In the genomic region with DNA sequence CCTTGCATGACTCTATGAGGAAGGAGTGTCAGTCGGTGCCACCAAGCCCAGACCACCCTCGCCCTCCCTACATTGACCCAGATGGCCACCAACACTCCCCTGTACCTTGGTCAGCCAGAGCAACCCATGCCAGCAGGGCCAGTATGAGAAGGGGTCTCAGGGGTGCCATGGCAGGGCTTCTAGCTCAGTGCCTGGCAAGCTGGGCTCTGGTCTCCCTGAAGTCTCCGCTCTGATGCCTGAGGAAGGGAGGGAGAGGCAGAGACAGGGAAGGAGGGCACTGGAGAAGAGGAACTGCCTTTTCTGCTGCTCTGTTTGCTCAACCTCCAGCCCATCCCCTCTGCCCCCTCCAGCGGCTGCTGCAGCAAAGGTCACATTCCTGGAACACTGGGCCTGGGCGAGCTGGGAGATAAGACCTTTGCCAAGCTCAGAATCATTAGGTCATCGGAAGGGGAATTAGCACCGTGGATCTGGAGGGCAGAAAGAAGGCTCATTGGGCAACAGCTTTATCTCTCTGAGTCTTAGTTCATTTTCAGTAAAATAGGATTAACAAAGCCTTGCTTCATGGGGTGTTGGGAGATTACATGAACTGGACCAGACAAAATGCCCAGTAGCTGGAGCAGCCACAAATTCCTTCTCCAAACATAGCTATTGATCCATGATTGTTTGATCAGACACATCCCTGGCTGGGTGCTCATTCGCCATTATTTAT, we compare ENCODE assay signal across 8 cellular contexts. TPM values are rescaled to one million over a fixed set of nuclear protein-coding genes. Genes with fewer than 3 reads are reported as not detected.
A peak's percentile ranks its signal among the peaks of the same experiment; 100 is the strongest.
DNase-seq lines count a peak whose midpoint lies in the region; ATAC-seq, FAIRE-seq and TF ChIP-seq lines count a peak whose summit lies in the region.

Gene VTN, minus strand, starts transcription at position 273 of the 709 bp plus-strand sequence. Its CDS starts 104 bp downstream, at position 169.

- no peaks in the 10 kb centered on the region for H3K27me3 ChIP-seq in thoracic aorta (replicated peaks; ENCODE audit: insufficient read depth)

- peak within 1 kb of the TSS; percentile 57 to 70 for H3K27ac ChIP-seq in thoracic aorta

- no peak for ATAC-seq in thoracic aorta (ENCODE audit: insufficient number of reproducible peaks, low FRiP score, low read depth)
- ATAC-seq in HG03025 (IDR thresholded peaks at IDR 0.05; ENCODE audit: low FRiP score, unreplicated experiment) = no peak
- ATAC-seq in HG03439 (IDR thresholded peaks at IDR 0.05; ENCODE audit: unreplicated experiment) = no peak

- H3K36me3 ChIP-seq in thoracic aorta = no peaks in the 10 kb centered on the region

- FAIRE-seq in D721Med (lab: Jason Lieb, UNC) = no peak

- peaks cover 11 to 28% of the 10 kb centered on the region in 2 donors for H3K4me1 ChIP-seq in thoracic aorta (ENCODE audit: control insufficient read depth in 1 of 2, low read depth in 2 of 2)

- TF ChIP-seq CTCF in D721Med (IDR thresholded peaks at IDR 0.05; ENCODE audit: insufficient read depth, missing control alignments) (no peak), astrocyte of the spinal cord (IDR thresholded peaks at IDR 0.05; ENCODE audit: low read depth, low read length) (no peak), thoracic aorta (IDR thresholded peaks at IDR 0.05) (no peak)

- DNase-seq in D721Med (ENCODE audit: insufficient read length, low spot score) (peak; percentile 63), NCI-H146 treated with DMSO at 0.1 percent for 48 hours (lab: John Stamatoyannopoulos, UW; ENCODE audit: unreplicated experiment) (peak; percentile 63), astrocyte of the spinal cord (ENCODE audit: low read depth, low spot score) (no peak), kidney tubule cell (ENCODE audit: low spot score) (peak; percentile 26), thoracic aorta (ENCODE audit: low spot score) (no peak), HK-2 (ENCODE audit: unreplicated experiment) (no peak)

- no peaks in the 10 kb centered on the region for H3K9me3 ChIP-seq in thoracic aorta

- in situ Hi-C loops in astrocyte of the spinal cord (cut with HindIII; ENCODE audit: low sequenced_read_pairs) = no loop called here

- H3K4me3 ChIP-seq in astrocyte of the spinal cord (ENCODE audit: low read depth, low read length) (peak within 1 kb of the TSS; percentile 60), thoracic aorta (peak within 1 kb of the TSS; percentile 73)

RNA-seq across cellular contexts. Expression of gene VTN, which starts in this region (rescaled TPM):
- total RNA-seq in thoracic aorta = 1 to 10 TPM; 1.1 to 3.1 TPM

Comparison
In these comparisons a context has a peak if more than half of its experiments do, and no peak if none do; other contexts are left out.
1. DNase-seq: peak in D721Med (single experiment), NCI-H146 treated with DMSO at 0.1 percent for 48 hours (single experiment) and kidney tubule cell (single experiment); none in astrocyte of the spinal cord (single experiment), thoracic aorta (single experiment) and HK-2 (single experiment).